In the genomic region with DNA sequence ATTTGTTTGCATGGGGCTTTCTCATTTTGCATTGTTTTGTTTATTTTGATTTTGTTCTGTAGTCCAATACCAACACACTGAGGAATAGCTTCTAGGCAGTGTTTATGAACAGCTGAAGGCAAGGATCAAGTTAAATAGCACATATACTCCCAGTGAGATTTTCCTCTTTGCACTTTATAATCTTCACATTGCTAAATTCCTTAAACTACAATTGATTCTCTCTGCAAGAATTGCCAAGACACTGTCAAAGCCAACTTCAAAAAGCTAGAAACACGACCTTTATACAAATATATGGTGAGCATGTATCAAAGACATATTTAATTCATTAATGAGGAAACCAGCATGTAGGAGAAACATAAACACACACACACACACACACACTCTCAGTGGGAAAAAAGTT, we compare ENCODE assay signal across 22 cellular contexts.
"Had no signal": no experiment of that assay in that cellular context is flagged by ENCODE, and none has a peak within 500 bp of the region (broad histone marks: within the 10 kb centered on the region; RNA-seq: fewer than 3 reads in every experiment).

No MANE protein-coding gene starts in this region.

- H3K4me3 Mint-ChIP-seq: activated naive CD8-positive, alpha-beta T cell treated with anti-CD3 and anti-CD28 coated beads, Interleukin-2, amount 50 U/mL, for 24 hours; activated T-cell treated with anti-CD3 and anti-CD28 coated beads, Interleukin-2, amount 50 U/mL, for 72 hours had no signal

- H3K27ac Mint-ChIP-seq: activated naive CD4-positive, alpha-beta T cell treated with anti-CD3 and anti-CD28 coated beads, Interleukin-2, amount 50 U/mL, for 72 hours; activated naive CD8-positive, alpha-beta T cell treated with anti-CD3 and anti-CD28 coated beads, Interleukin-2, amount 50 U/mL, for 24 hours had no signal

- DNase-seq: activated CD4-positive, alpha-beta T cell treated with anti-CD3 and anti-CD28 coated beads for 48 hours; activated CD4-positive, alpha-beta T cell treated with anti-CD3 and anti-CD28 coated beads, Interleukin-2, amount 50 U/mL, for 48 hours; activated CD4-positive, CD25-positive, alpha-beta regulatory T cell treated with anti-CD3 and anti-CD28 coated beads, Interleukin-2, amount 50 U/mL, for 72 hours; activated naive CD8-positive, alpha-beta T cell treated with anti-CD3 and anti-CD28 coated beads, Interleukin-2, amount 50 U/mL, for 24 hours; activated T-cell treated with anti-CD3 and anti-CD28 coated beads for 4 hours; activated T-cell treated with anti-CD3 and anti-CD28 coated beads, Interleukin-2, amount 50 U/mL, for 72 hours; cerebellar nuclear complex; MG63; MV-4-11; NCI-H1092 treated with DMSO at 0.1 percent for 48 hours; NCI-H1417 treated with DMSO at 0.1 percent for 48 hours; NCI-H1694; NCI-H2029; NCI-H510A treated with DMSO at 0.1 percent for 48 hours; NCI-H69; PC-3; SHP77; SW 1271 had no signal

- H3K4me3 ChIP-seq: MG63, SJSA1 had no signal

- H3K36me3 ChIP-seq: MG63, SJSA1 had no signal

- FAIRE-seq: RCC 7860 had no signal

- H3K27me3 ChIP-seq: MG63, SJSA1 had no signal

- H3K27ac ChIP-seq: SJSA1 had no signal

- H3K9me3 Mint-ChIP-seq: activated naive CD8-positive, alpha-beta T cell treated with anti-CD3 and anti-CD28 coated beads, Interleukin-2, amount 50 U/mL, for 24 hours had no signal

- ATAC-seq: activated naive CD4-positive, alpha-beta T cell treated with anti-CD3 and anti-CD28 coated beads, Interleukin-2, amount 50 U/mL, for 72 hours; activated naive CD8-positive, alpha-beta T cell treated with anti-CD3 and anti-CD28 coated beads, Interleukin-2, amount 50 U/mL, for 24 hours; PC-3; SK-N-SH treated with all-trans-retinoic acid at 6 μM for 48 hours had no signal

- H3K27me3 Mint-ChIP-seq: activated naive CD8-positive, alpha-beta T cell treated with anti-CD3 and anti-CD28 coated beads, Interleukin-2, amount 50 U/mL, for 24 hours had no signal

- H3K9me3 ChIP-seq: MG63, SJSA1 had no signal

- H3K36me3 Mint-ChIP-seq: activated naive CD4-positive, alpha-beta T cell treated with anti-CD3 and anti-CD28 coated beads, Interleukin-2, amount 50 U/mL, for 72 hours had no signal
